Comparison of ENCODE assay signal across 21 cellular contexts in the genomic region with DNA sequence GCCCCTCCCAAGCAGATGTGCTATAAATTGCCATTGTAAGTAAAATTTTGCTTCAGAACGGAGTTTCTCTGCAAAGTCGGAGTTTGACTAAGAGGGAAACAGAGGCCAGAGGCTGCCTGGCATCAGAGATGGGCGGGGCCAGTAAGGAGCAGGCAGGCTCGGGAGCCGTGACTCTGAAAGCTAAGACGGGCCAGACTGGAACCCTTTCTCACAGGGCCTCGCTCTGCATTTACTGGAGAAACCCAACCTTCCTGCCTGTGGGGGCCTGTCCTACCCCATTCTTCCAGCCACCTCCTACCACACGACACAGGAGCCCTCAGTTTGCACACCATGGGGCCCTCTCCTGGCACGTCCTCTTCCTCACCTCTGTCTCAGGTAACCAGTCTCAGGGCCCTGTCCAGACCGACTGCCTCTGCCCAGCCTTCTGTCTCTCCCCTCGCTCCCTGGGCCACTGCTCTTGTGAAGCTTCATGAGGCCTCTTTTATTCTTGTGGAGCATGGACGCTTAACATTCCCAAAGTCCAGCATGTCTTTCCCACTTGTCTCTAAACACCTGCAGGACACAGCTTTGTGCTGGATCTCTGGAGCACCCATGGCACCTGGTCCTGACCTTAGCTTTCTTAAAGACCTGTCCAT.
"Had no signal": no experiment of that assay in that cellular context is flagged by ENCODE, and none has a peak within 500 bp of the region (broad histone marks: within the 10 kb centered on the region; RNA-seq: fewer than 3 reads in every experiment).

No MANE protein-coding gene starts in this region.

- H3K36me3 Mint-ChIP-seq: activated naive CD4-positive, alpha-beta T cell treated with anti-CD3 and anti-CD28 coated beads, Interleukin-2, amount 50 U/mL, for 72 hours; WTC11 had no signal

- H3K4me3 ChIP-seq: ascending aorta, colonic mucosa, lower lobe of right lung, mucosa of descending colon, prostate gland, tibial artery had no signal

- H3K9me3 Mint-ChIP-seq: T-helper 1 cell treated with Interleukin-12 subunit alpha and Interleukin-12 subunit beta and Interleukin-4 antibody, amounts not matched to agents 30 μg/mL and 1 μg/mL, for 36 hours had no signal

- H3K4me3 Mint-ChIP-seq: activated T-helper 17 cell treated with anti-CD3 and anti-CD28 coated beads, Interleukin-2, amount 50 U/mL, for 72 hours; central memory CD8-positive, alpha-beta T cell; effector memory CD8-positive, alpha-beta T cell; neural crest cell; stimulated activated naive CD8-positive, alpha-beta T cell treated with anti-CD3 and anti-CD28 coated beads, Interleukin-15, Interleukin-2, amounts not matched to agents 100 ng/mL and 50 ng/mL, for 24 hours; T-helper 1 cell treated with Interleukin-12 subunit alpha and Interleukin-12 subunit beta and Interleukin-4 antibody, amounts not matched to agents 30 μg/mL and 1 μg/mL, for 36 hours; WTC11 had no signal

- H3K9me3 ChIP-seq: ascending aorta, colonic mucosa, lower lobe of right lung, mucosa of descending colon, prostate gland, tibial artery had no signal

- DNase-seq: activated T-cell treated with anti-CD3 and anti-CD28 coated beads, Interleukin-2, amount 50 U/mL, for 1 hour; colonic mucosa; effector memory CD8-positive, alpha-beta T cell; hypothalamus; mesendoderm; stimulated activated CD4-positive, alpha-beta T cell treated with anti-CD3 and anti-CD28 coated beads, Interleukin-12 subunit alpha, Interleukin-12 subunit beta, amount 100 ng/mL, for 4 hours; stimulated activated CD4-positive, alpha-beta T cell treated with anti-CD3 and anti-CD28 coated beads, Interleukin-4, amount 100 ng/mL, for 4 hours; T1000; tibial artery had no signal

- H3K27me3 ChIP-seq: ascending aorta, colonic mucosa had no signal

- H3K4me1 ChIP-seq: ascending aorta, colonic mucosa, lower lobe of right lung, prostate gland had no signal

- H3K27ac Mint-ChIP-seq: activated T-helper 17 cell treated with anti-CD3 and anti-CD28 coated beads, Interleukin-2, amount 50 U/mL, for 72 hours; effector memory CD8-positive, alpha-beta T cell; stimulated activated naive CD8-positive, alpha-beta T cell treated with anti-CD3 and anti-CD28 coated beads, Interleukin-15, Interleukin-2, amounts not matched to agents 100 ng/mL and 50 ng/mL, for 24 hours; T-helper 1 cell treated with Interleukin-12 subunit alpha and Interleukin-12 subunit beta and Interleukin-4 antibody, amounts not matched to agents 30 μg/mL and 1 μg/mL, for 36 hours; WTC11 had no signal

- H3K27me3 Mint-ChIP-seq: activated T-helper 17 cell treated with anti-CD3 and anti-CD28 coated beads, Interleukin-2, amount 50 U/mL, for 72 hours had no signal

- H3K27ac ChIP-seq: ascending aorta, colonic mucosa, dorsolateral prefrontal cortex, lower lobe of right lung, prostate gland, tibial artery had no signal

- H3K4me1 Mint-ChIP-seq: activated T-helper 17 cell treated with anti-CD3 and anti-CD28 coated beads, Interleukin-2, amount 50 U/mL, for 72 hours; central memory CD8-positive, alpha-beta T cell had no signal

- H3K36me3 ChIP-seq: ascending aorta, colonic mucosa, lower lobe of right lung, prostate gland, tibial artery had no signal
